In the genomic region with DNA sequence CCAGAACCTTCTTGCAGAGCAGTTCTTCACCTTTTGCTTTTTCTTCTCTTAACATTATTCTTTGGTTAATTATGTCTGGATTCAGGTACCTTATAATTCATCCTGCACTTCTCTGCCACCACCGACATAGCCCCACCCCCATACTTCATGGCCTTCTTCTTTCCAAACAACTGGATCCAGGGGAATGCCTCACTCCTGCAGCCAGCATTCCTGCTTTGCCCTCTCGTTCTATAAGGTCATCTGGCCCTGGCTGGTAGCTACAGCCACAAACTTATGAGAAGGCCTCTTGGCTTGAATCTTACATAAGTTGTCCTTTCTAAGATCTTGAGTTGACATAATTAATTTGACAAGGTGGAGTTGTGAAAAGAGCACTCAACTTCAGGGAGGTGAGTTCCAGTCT, we compare ENCODE assay signal across 24 cellular contexts.
DNase-seq lines count a peak whose midpoint lies in the region; ATAC-seq and TF ChIP-seq lines count a peak whose summit lies in the region.
"Had no signal": no experiment of that assay in that cellular context is flagged by ENCODE, and none has a peak within 500 bp of the region (broad histone marks: within the 10 kb centered on the region; RNA-seq: fewer than 3 reads in every experiment).

No MANE protein-coding gene starts in this region.

- no peak for TF ChIP-seq CTCF in CD14-positive monocyte (IDR thresholded peaks at IDR 0.05)
- no peak for TF ChIP-seq CTCF in endodermal cell (conservative IDR thresholded peaks at IDR 0.05)
- TF ChIP-seq CTCF in osteoblast (IDR thresholded peaks at IDR 0.05; ENCODE audit: extremely low read depth, low read depth, low read length), result no peak
- TF ChIP-seq CTCF in esophagus muscularis mucosa (IDR thresholded peaks at IDR 0.05), result no peak

- no peak overlapping the region for H3K4me2 ChIP-seq in osteoblast (ENCODE audit: insufficient read depth, low read length)
- H3K4me2 ChIP-seq: hepatocyte had no signal

- peaks cover 34 to 44% of the 10 kb centered on the region in 2 donors for H3K36me3 Mint-ChIP-seq in CD14-positive monocyte
- peaks cover 10% of the 10 kb centered on the region for H3K36me3 Mint-ChIP-seq in endodermal cell (ENCODE audit: low read depth)
- no peaks in the 10 kb centered on the region for H3K36me3 Mint-ChIP-seq in activated naive CD8-positive, alpha-beta T cell treated with anti-CD3 and anti-CD28 coated beads, Interleukin-2, amount 50 U/mL, for 24 hours (ENCODE audit: low read depth)

- H3K4me3 ChIP-seq in endodermal cell (ENCODE audit: low read length), result peak overlapping the region; percentile 63
- H3K4me3 ChIP-seq in osteoblast (ENCODE audit: insufficient read depth, low read length), result no peak overlapping the region
- no peak overlapping the region for H3K4me3 ChIP-seq in esophagus muscularis mucosa
- H3K4me3 ChIP-seq: hepatocyte, lung, upper lobe of left lung had no signal

- H3K9me3 Mint-ChIP-seq in CD14-positive monocyte, result peaks cover 0 to 2% (median 0%) of the 10 kb centered on the region in 7 donors
- H3K9me3 Mint-ChIP-seq in endodermal cell, result no peaks in the 10 kb centered on the region
- no peaks in the 10 kb centered on the region for H3K9me3 Mint-ChIP-seq in activated naive CD8-positive, alpha-beta T cell treated with anti-CD3 and anti-CD28 coated beads, Interleukin-2, amount 50 U/mL, for 24 hours
- H3K9me3 Mint-ChIP-seq: activated naive CD4-positive, alpha-beta T cell treated with anti-CD3 and anti-CD28 coated beads for 36 hours; CD4-positive, alpha-beta T cell; IgD-negative memory B cell had no signal

- TF ChIP-seq EP300 in esophagus muscularis mucosa (IDR thresholded peaks at IDR 0.05), result no peak

- H3K4me1 Mint-ChIP-seq in CD14-positive monocyte (peaks cover 66% of the 10 kb centered on the region), endodermal cell (peaks cover 52% of the 10 kb centered on the region)
- peaks cover 5% of the 10 kb centered on the region for H3K4me1 Mint-ChIP-seq in activated naive CD8-positive, alpha-beta T cell treated with anti-CD3 and anti-CD28 coated beads, Interleukin-2, amount 50 U/mL, for 24 hours

- TF ChIP-seq POLR2A in esophagus muscularis mucosa (IDR thresholded peaks at IDR 0.05; ENCODE audit: low read depth), result no peak

- H3K27me3 ChIP-seq in endodermal cell (ENCODE audit: control insufficient read depth, insufficient read depth, low read length, poor library complexity, severe bottlenecking) (no peaks in the 10 kb centered on the region), osteoblast (ENCODE audit: insufficient read depth, low read length) (no peaks in the 10 kb centered on the region), esophagus muscularis mucosa (no peaks in the 10 kb centered on the region)
- H3K27me3 ChIP-seq: hepatocyte, upper lobe of left lung had no signal

- intact Hi-C loops in CD14-positive monocyte (cut with micrococcal nuclease), result no loop called here
- intact Hi-C loops in esophagus muscularis mucosa (cut with DNase I), result no loop called here

- H3K27ac Mint-ChIP-seq in CD14-positive monocyte (peak overlapping the region in 6 of 7 donors; percentile 10 to 99 (median 59)), endodermal cell (peak overlapping the region; percentile 79)
- H3K27ac Mint-ChIP-seq in activated naive CD8-positive, alpha-beta T cell treated with anti-CD3 and anti-CD28 coated beads, Interleukin-2, amount 50 U/mL, for 24 hours, result no peak overlapping the region
- H3K27ac Mint-ChIP-seq: activated naive CD4-positive, alpha-beta T cell treated with anti-CD3 and anti-CD28 coated beads for 36 hours; CD4-positive, alpha-beta T cell; IgD-negative memory B cell had no signal

- H3K27me3 Mint-ChIP-seq in CD14-positive monocyte (ENCODE audit: low read depth in 3 of 3), result no peaks in the 10 kb centered on the region
- no peaks in the 10 kb centered on the region for H3K27me3 Mint-ChIP-seq in endodermal cell (ENCODE audit: insufficient read depth)
- no peaks in the 10 kb centered on the region for H3K27me3 Mint-ChIP-seq in activated naive CD8-positive, alpha-beta T cell treated with anti-CD3 and anti-CD28 coated beads, Interleukin-2, amount 50 U/mL, for 24 hours
- H3K27me3 Mint-ChIP-seq: CD4-positive, alpha-beta T cell had no signal

- H3K36me3 ChIP-seq in endodermal cell (ENCODE audit: control insufficient read depth, insufficient read depth, low read length), result peaks cover 3% of the 10 kb centered on the region
- no peaks in the 10 kb centered on the region for H3K36me3 ChIP-seq in osteoblast (ENCODE audit: insufficient read depth, low read length)
- peaks cover 0 to 8% (median 0%) of the 10 kb centered on the region in 4 donors for H3K36me3 ChIP-seq in esophagus muscularis mucosa
- H3K36me3 ChIP-seq: upper lobe of left lung had no signal

- H3K27ac ChIP-seq in endodermal cell (ENCODE audit: low read depth, low read length), result no peak overlapping the region
- H3K27ac ChIP-seq in osteoblast (ENCODE audit: low read depth, low read length), result no peak overlapping the region
- H3K27ac ChIP-seq in esophagus muscularis mucosa (replicated peaks in 1 of 4), result no peak overlapping the region
- H3K27ac ChIP-seq: hepatocyte, HL-60, upper lobe of left lung had no signal

- no peaks in the 10 kb centered on the region for H3K79me2 ChIP-seq in osteoblast (ENCODE audit: insufficient read depth, low read length)
- H3K79me2 ChIP-seq: hepatocyte had no signal

- no peak for ATAC-seq in HG03159 (IDR thresholded peaks at IDR 0.05; ENCODE audit: unreplicated experiment)
- ATAC-seq in activated naive CD8-positive, alpha-beta T cell treated with anti-CD3 and anti-CD28 coated beads, Interleukin-2, amount 50 U/mL, for 24 hours, result no peak
- ATAC-seq: sciatic nerve had no signal

- H4K20me1 ChIP-seq in osteoblast (ENCODE audit: insufficient read depth, low read length), result no peaks in the 10 kb centered on the region

- H3K4me1 ChIP-seq in endodermal cell (ENCODE audit: control insufficient read depth, insufficient read depth, low read length), result peaks cover 20% of the 10 kb centered on the region
- H3K4me1 ChIP-seq in osteoblast (ENCODE audit: insufficient read depth, low read length), result peaks cover 40% of the 10 kb centered on the region
- H3K4me1 ChIP-seq in esophagus muscularis mucosa, result peaks cover 0 to 29% (median 14%) of the 10 kb centered on the region in 4 donors

- no peaks in the 10 kb centered on the region for H3K9me3 ChIP-seq in endodermal cell (ENCODE audit: control insufficient read depth, low read length)
- H3K9me3 ChIP-seq in osteoblast (ENCODE audit: low read depth, low read length), result no peaks in the 10 kb centered on the region
- no peaks in the 10 kb centered on the region for H3K9me3 ChIP-seq in esophagus muscularis mucosa
- H3K9me3 ChIP-seq: upper lobe of left lung had no signal

- no peak for DNase-seq in CD14-positive monocyte (ENCODE audit: low spot score)
- peak; percentile 34 for DNase-seq in HCEC 1CT
- no peak for DNase-seq in endodermal cell
- no peak for DNase-seq in osteoblast (ENCODE audit: insufficient read length, low spot score, missing footprints)
- no peak for DNase-seq in activated naive CD8-positive, alpha-beta T cell treated with anti-CD3 and anti-CD28 coated beads, Interleukin-2, amount 50 U/mL, for 24 hours
- DNase-seq in esophagus muscularis mucosa (ENCODE audit: extremely low spot score), result no peak
- DNase-seq: activated CD4-positive, alpha-beta T cell treated with anti-CD3 and anti-CD28 coated beads for 4 hours; activated naive CD4-positive, alpha-beta T cell treated with anti-CD3 and anti-CD28 coated beads for 36 hours; activated T-cell treated with anti-CD3 and anti-CD28 coated beads, Interleukin-2, amount 50 U/mL, for 48 hours; amygdala; caudate nucleus; CD4-positive, alpha-beta T cell; NCI-H1436; NCI-H2107; NCI-H446 treated with DMSO at 0.1 percent for 48 hours; SIG-M5; stimulated activated CD8-positive, alpha-beta memory T cell treated with anti-CD3 and anti-CD28 coated beads, Interleukin-4, amount 100 ng/mL, for 48 hours; upper lobe of left lung had no signal

- H2AFZ ChIP-seq in osteoblast (ENCODE audit: low read length), result peak overlapping the region; percentile 24
- H2AFZ ChIP-seq: hepatocyte had no signal

- H3K4me3 Mint-ChIP-seq in CD14-positive monocyte (no peak overlapping the region), endodermal cell (peak overlapping the region; percentile 65)
- no peak overlapping the region for H3K4me3 Mint-ChIP-seq in activated naive CD8-positive, alpha-beta T cell treated with anti-CD3 and anti-CD28 coated beads, Interleukin-2, amount 50 U/mL, for 24 hours
- H3K4me3 Mint-ChIP-seq: activated naive CD4-positive, alpha-beta T cell treated with anti-CD3 and anti-CD28 coated beads for 36 hours; CD4-positive, alpha-beta T cell; IgD-negative memory B cell had no signal

- no peak overlapping the region for H3K9ac ChIP-seq in endodermal cell (ENCODE audit: extremely low read depth, low read length, poor library complexity, severe bottlenecking)

- WGBS in endodermal cell (ENCODE audit: insufficient coverage in 1 of 2, insufficient read length in 1 of 2), 2 experiments, result 78 to 82% methylated on average over 2 of the region's 2 CpGs
- WGBS in esophagus muscularis mucosa, result 61% methylated on average over 2 of the region's 2 CpGs
